In genomic region chr15:97959738-97960363, GRCh38 we compare ENCODE assay signal across 8 cellular contexts. TPM values are rescaled to one million over a fixed set of nuclear protein-coding genes. Genes with fewer than 3 reads are reported as not detected.
DNase-seq lines count a peak whose midpoint lies in the region; ATAC-seq and TF ChIP-seq lines count a peak whose summit lies in the region.

No MANE protein-coding gene starts in this region.

- H3K4me1 Mint-ChIP-seq in activated naive CD4-positive, alpha-beta T cell treated with anti-CD3 and anti-CD28 coated beads, Interleukin-2, amount 50 U/mL, for 24 hours: peaks cover 29% of the 10 kb centered on the region
- H3K4me1 Mint-ChIP-seq in MCF 10A (ENCODE audit: insufficient read depth, unreplicated experiment): peaks cover 38% of the 10 kb centered on the region

- H3K79me1 ChIP-seq in mesendoderm (ENCODE audit: low read length): no peaks in the 10 kb centered on the region

- H3K27me3 ChIP-seq in mesendoderm (ENCODE audit: insufficient read depth, low read length, poor library complexity): no peaks in the 10 kb centered on the region
- no peaks in the 10 kb centered on the region for H3K27me3 ChIP-seq in upper lobe of right lung

- H3K27me3 Mint-ChIP-seq in activated naive CD4-positive, alpha-beta T cell treated with anti-CD3 and anti-CD28 coated beads, Interleukin-2, amount 50 U/mL, for 24 hours: no peaks in the 10 kb centered on the region
- no peaks in the 10 kb centered on the region for H3K27me3 Mint-ChIP-seq in MCF 10A (ENCODE audit: insufficient read depth, unreplicated experiment)

- H3K27ac Mint-ChIP-seq in activated naive CD4-positive, alpha-beta T cell treated with anti-CD3 and anti-CD28 coated beads, Interleukin-2, amount 50 U/mL, for 24 hours: peak overlapping the region; percentile 98
- peak overlapping the region; percentile 53 for H3K27ac Mint-ChIP-seq in MCF 10A (ENCODE audit: low read depth, unreplicated experiment)

- no peak overlapping the region for H3K4me3 ChIP-seq in mesendoderm (ENCODE audit: low read length)
- H3K4me3 ChIP-seq in upper lobe of right lung: peak overlapping the region; percentile 85

- no peak overlapping the region for H3K56ac ChIP-seq in mesendoderm (ENCODE audit: low read length)

- H3K4me3 Mint-ChIP-seq in activated naive CD4-positive, alpha-beta T cell treated with anti-CD3 and anti-CD28 coated beads, Interleukin-2, amount 50 U/mL, for 24 hours: peak overlapping the region; percentile 84
- peak overlapping the region; percentile 83 for H3K4me3 Mint-ChIP-seq in MCF 10A (ENCODE audit: unreplicated experiment)

- H2AK5ac ChIP-seq in mesendoderm (ENCODE audit: low read length): no peak overlapping the region

- no CpG with 5 or more reads among the region's 19 CpGs for WGBS in mesendoderm (ENCODE audit: extremely low coverage, insufficient coverage, low lambda C conversion rate)

- POLR2A ChIA-PET in MCF 10A (lab: Yijun Ruan, JAX): interaction anchor here (0.7 to 3.4 kb wide), 14 partner anchors 12 to 207 kb away, joined by 3 to 24 read pairs (median 5); no protein-coding TSS in a partner anchor

- no peak overlapping the region for H2BK120ac ChIP-seq in mesendoderm (ENCODE audit: low read depth, low read length)

- H3K36me3 ChIP-seq in mesendoderm (ENCODE audit: control insufficient read depth, insufficient read depth, low read length) (no peaks in the 10 kb centered on the region), upper lobe of right lung (no peaks in the 10 kb centered on the region)

- no peak overlapping the region for H2BK5ac ChIP-seq in mesendoderm (ENCODE audit: low read length)

- H4K8ac ChIP-seq in mesendoderm (ENCODE audit: low read depth, low read length): no peak overlapping the region

- TSS peak; percentile 69 for BruUV-seq in MCF 10A (replicated peaks; lab: Mats Ljungman, UMichigan)

- no peak for DNase-seq in activated naive CD4-positive, alpha-beta T cell (lab: John Stamatoyannopoulos, UW)
- DNase-seq in MCF 10A (ENCODE audit: unreplicated experiment): no peak
- no peak for DNase-seq in mesendoderm
- DNase-seq in upper lobe of right lung: no peak
- DNase-seq in COLO829 (ENCODE audit: low spot score): no peak
- no peak for DNase-seq in islet precursor cell
- no peak for DNase-seq in NCI-H1417 treated with DMSO at 0.1 percent for 48 hours (lab: John Stamatoyannopoulos, UW)

- ATAC-seq in upper lobe of right lung: no peak

- TF ChIP-seq CTCF in MCF 10A (IDR thresholded peaks at IDR 0.05; ENCODE audit: unreplicated experiment): no peak
- no peak for TF ChIP-seq CTCF in upper lobe of right lung (IDR thresholded peaks at IDR 0.05)

- H3K4me2 ChIP-seq in mesendoderm (ENCODE audit: low read length): peak overlapping the region; percentile 39

- H3K4me1 ChIP-seq in mesendoderm (ENCODE audit: control insufficient read depth, low read depth, low read length) (no peaks in the 10 kb centered on the region), upper lobe of right lung (peaks cover 10% of the 10 kb centered on the region)

- no peaks in the 10 kb centered on the region for H3K9me3 Mint-ChIP-seq in activated naive CD4-positive, alpha-beta T cell treated with anti-CD3 and anti-CD28 coated beads, Interleukin-2, amount 50 U/mL, for 24 hours
- no peaks in the 10 kb centered on the region for H3K9me3 Mint-ChIP-seq in MCF 10A (ENCODE audit: unreplicated experiment)

- no peak overlapping the region for H2BK15ac ChIP-seq in mesendoderm (replicated peaks; ENCODE audit: low read depth)

- H4K5ac ChIP-seq in mesendoderm (ENCODE audit: low read length): no peak overlapping the region

- H3K4ac ChIP-seq in mesendoderm (ENCODE audit: low read depth, low read length): no peak overlapping the region

- H3K79me2 ChIP-seq in mesendoderm (ENCODE audit: control insufficient read depth, insufficient read depth, low read length): no peaks in the 10 kb centered on the region

- intact Hi-C loops in MCF 10A (cut with micrococcal nuclease): loop anchor here (2.0 to 5.0 kb wide), 4 partner anchors 53 to 217 kb away; no protein-coding TSS in a partner anchor
- intact Hi-C loops in upper lobe of right lung (cut with DNase I): no loop called here

- H3K18ac ChIP-seq in mesendoderm (ENCODE audit: low read length): no peak overlapping the region

- H3K23ac ChIP-seq in mesendoderm (ENCODE audit: low read length): no peak overlapping the region

- H3K27ac ChIP-seq in mesendoderm (ENCODE audit: low read depth, low read length): no peak overlapping the region
- no peak overlapping the region for H3K27ac ChIP-seq in upper lobe of right lung

- CTCF ChIA-PET in MCF 10A (lab: Yijun Ruan, JAX): interaction anchor here (0.7 to 1.6 kb wide), 5 partner anchors 11 to 332 kb away, joined by 3 to 11 read pairs (median 5); no protein-coding TSS in a partner anchor

- H3K36me3 Mint-ChIP-seq in activated naive CD4-positive, alpha-beta T cell treated with anti-CD3 and anti-CD28 coated beads, Interleukin-2, amount 50 U/mL, for 24 hours: no peaks in the 10 kb centered on the region
- H3K36me3 Mint-ChIP-seq in MCF 10A (ENCODE audit: insufficient read depth, unreplicated experiment): no peaks in the 10 kb centered on the region

- no peaks in the 10 kb centered on the region for H3K9me3 ChIP-seq in upper lobe of right lung

- no peak overlapping the region for H3K9ac ChIP-seq in mesendoderm (ENCODE audit: low read length)

RNA-seq across cellular contexts. Expression of gene ARRDC4, which starts 0.7 kb away (rescaled TPM):
- total RNA-seq in MCF 10A (2022) (36.0 and 39.8 TPM in 2 replicates), upper lobe of right lung (31.6 TPM)
- polyA plus RNA-seq in mesendoderm (2013, experiment 1 of 2): 0.72 TPM
- 0.71 TPM for polyA plus RNA-seq in mesendoderm (2013, experiment 2 of 2)
